ENCODE assay signal across 8 cellular contexts in genomic region chr20:53584550-53584913, GRCh38. TPM values are rescaled to one million over a fixed set of nuclear protein-coding genes. Genes with fewer than 3 reads are reported as not detected.
DNase-seq lines count a peak whose midpoint lies in the region; ATAC-seq, FAIRE-seq and TF ChIP-seq lines count a peak whose summit lies in the region.
"Not testable (repeated sequence)": the region's sequence is repeated elsewhere in the genome, so short reads cannot be mapped to it uniquely, and the experiment has no call there.

No MANE protein-coding gene starts in this region.

- not testable (repeated sequence) for H3K9me3 Mint-ChIP-seq in activated CD4-positive, alpha-beta T cell treated with anti-CD3 and anti-CD28 coated beads, Interleukin-2, amount 10 ng/mL, durations not matched to agents 7 days and 5 days; activated naive CD4-positive, alpha-beta T cell treated with anti-CD3 and anti-CD28 coated beads, Interleukin-2, amount 50 U/mL, for 72 hours; endodermal cell

- H3K9ac ChIP-seq in GM23248; endodermal cell (ENCODE audit: extremely low read depth, low read length, poor library complexity, severe bottlenecking); HepG2 (ENCODE audit: insufficient read depth, low read depth, low read length): not testable (repeated sequence)

- H3K4me1 ChIP-seq in ACC112 (ENCODE audit: control insufficient read depth, insufficient read depth, low read length, unreplicated experiment) (peaks cover 34% of the 10 kb centered on the region), GM23248 (ENCODE audit: insufficient read depth) (peaks cover 85% of the 10 kb centered on the region), PC-9 (replicated peaks; ENCODE audit: insufficient read depth) (peaks cover 100% of the 10 kb centered on the region), endodermal cell (ENCODE audit: control insufficient read depth, insufficient read depth, low read length) (peaks cover 25% of the 10 kb centered on the region), HepG2 (ENCODE audit: insufficient read depth, low read length) (peaks cover 98% of the 10 kb centered on the region), spleen (peaks cover 63 to 98% (median 88%) of the 10 kb centered on the region in 6 donors)

- POLR2A ChIA-PET in PC-9 (lab: Charles Lee; ENCODE audit: unreplicated experiment); activated CD4-positive, alpha-beta T cell treated with anti-CD3 and anti-CD28 coated beads, Interleukin-2, amount 10 ng/mL, durations not matched to agents 7 days and 5 days (lab: Charles Lee); HepG2 (lab: Yijun Ruan, JAX): not testable (repeated sequence)

- H3K27ac ChIP-seq in ACC112 (ENCODE audit: low read depth, low read length), result peak overlapping the region; percentile 90
- H3K27ac ChIP-seq in GM23248, result peak overlapping the region; percentile 95
- peak overlapping the region; percentile 91 for H3K27ac ChIP-seq in PC-9
- H3K27ac ChIP-seq in endodermal cell (ENCODE audit: low read depth, low read length), result not testable (repeated sequence)
- H3K27ac ChIP-seq in HepG2 (ENCODE audit: extremely low read length, insufficient read depth, low read length), result peak overlapping the region; percentile 60
- H3K27ac ChIP-seq in spleen, result peak overlapping the region in 7 of 8 donors; percentile 27 to 100 (median 99)

- H3K4me1 Mint-ChIP-seq in activated CD4-positive, alpha-beta T cell treated with anti-CD3 and anti-CD28 coated beads, Interleukin-2, amount 10 ng/mL, durations not matched to agents 7 days and 5 days, result peaks cover 86% of the 10 kb centered on the region
- peaks cover 74% of the 10 kb centered on the region for H3K4me1 Mint-ChIP-seq in endodermal cell

- H2AFZ ChIP-seq in ACC112 (ENCODE audit: low read length, unreplicated experiment); GM23248; PC-9; HepG2 (ENCODE audit: low read length): not testable (repeated sequence)

- peaks cover 79% of the 10 kb centered on the region for H3K79me2 ChIP-seq in ACC112 (ENCODE audit: control insufficient read depth, insufficient read depth, low read length, unreplicated experiment)
- peaks cover 98% of the 10 kb centered on the region for H3K79me2 ChIP-seq in GM23248 (ENCODE audit: insufficient read depth)
- H3K79me2 ChIP-seq in PC-9 (ENCODE audit: low read depth), result peaks cover 99% of the 10 kb centered on the region
- H3K79me2 ChIP-seq in HepG2 (ENCODE audit: insufficient read depth, low read length), result peaks cover 95% of the 10 kb centered on the region

- not testable (repeated sequence) for FAIRE-seq in HepG2 (lab: Jason Lieb, UNC)

- WGBS in GM23248 (ENCODE audit: low coverage in 1 of 2, low lambda C conversion rate in 2 of 2, missing lambda C conversion rate in 2 of 2), 2 experiments, result 79 to 80% methylated on average over 3 of the region's 3 CpGs
- WGBS in endodermal cell (ENCODE audit: insufficient coverage in 1 of 2, insufficient read length in 1 of 2), 2 experiments, result 62% methylated on average over 2 of the region's 3 CpGs; no CpG with 5 or more reads in 1 of the 2 experiments
- WGBS in HepG2 (ENCODE audit: low lambda C conversion rate), result 56% methylated on average over 3 of the region's 3 CpGs
- WGBS in spleen, 5 donors, result 40 to 65% (median 51%) methylated on average over 3 of the region's 3 CpGs

- H3K36me3 ChIP-seq in ACC112 (ENCODE audit: insufficient read depth, low read length) (peaks cover 26% of the 10 kb centered on the region), GM23248 (ENCODE audit: low read depth) (peaks cover 27% of the 10 kb centered on the region), PC-9 (ENCODE audit: low read depth) (peaks cover 51% of the 10 kb centered on the region), endodermal cell (ENCODE audit: control insufficient read depth, insufficient read depth, low read length) (peaks cover 34% of the 10 kb centered on the region), HepG2 (replicated peaks in 1 of 2; ENCODE audit: control insufficient read depth in 1 of 2, insufficient read depth in 2 of 2, low read length in 2 of 2) (peaks cover 25 to 30% of the 10 kb centered on the region in 2 experiments), spleen (peaks cover 0 to 33% (median 20%) of the 10 kb centered on the region in 6 donors)

- peaks cover 62% of the 10 kb centered on the region for H3K36me3 Mint-ChIP-seq in activated CD4-positive, alpha-beta T cell treated with anti-CD3 and anti-CD28 coated beads, Interleukin-2, amount 10 ng/mL, durations not matched to agents 7 days and 5 days (ENCODE audit: low read depth)
- H3K36me3 Mint-ChIP-seq in activated naive CD4-positive, alpha-beta T cell treated with anti-CD3 and anti-CD28 coated beads, Interleukin-2, amount 50 U/mL, for 72 hours, result peaks cover 29 to 36% of the 10 kb centered on the region in 2 donors
- H3K36me3 Mint-ChIP-seq in endodermal cell (ENCODE audit: low read depth), result peaks cover 33% of the 10 kb centered on the region

- H3K27ac Mint-ChIP-seq in activated CD4-positive, alpha-beta T cell treated with anti-CD3 and anti-CD28 coated beads, Interleukin-2, amount 10 ng/mL, durations not matched to agents 7 days and 5 days, result not testable (repeated sequence)
- peak overlapping the region; percentile 95 to 98 for H3K27ac Mint-ChIP-seq in activated naive CD4-positive, alpha-beta T cell treated with anti-CD3 and anti-CD28 coated beads, Interleukin-2, amount 50 U/mL, for 72 hours
- peak overlapping the region; percentile 10 for H3K27ac Mint-ChIP-seq in endodermal cell

- intact Hi-C loops in PC-9 (cut with micrococcal nuclease; ENCODE audit: unreplicated experiment); HepG2 (cut with micrococcal nuclease; ENCODE audit: unreplicated experiment); spleen (cut with DNase I; ENCODE audit: low total_unique reads): not testable (repeated sequence)

- not testable (repeated sequence) for TF ChIP-seq CTCF in PC-9 (conservative IDR thresholded peaks at IDR 0.05); endodermal cell (conservative IDR thresholded peaks at IDR 0.05); HepG2 (CRISPR knock-in tag; IDR thresholded peaks at IDR 0.05); spleen (IDR thresholded peaks at IDR 0.05 in 8 of 11, conservative IDR thresholded peaks at IDR 0.05 in 3 of 11)

- not testable (repeated sequence) for TF ChIP-seq EP300 in HepG2 (IDR thresholded peaks at IDR 0.05; ENCODE audit: low read depth in 2 of 2, low read length in 2 of 2); HepG2 (CRISPR knock-in tag; IDR thresholded peaks at IDR 0.05; ENCODE audit: borderline replicate concordance)

- not testable (repeated sequence) for TF ChIP-seq RAD21 in HepG2 (CRISPR knock-in tag; IDR thresholded peaks at IDR 0.05)

- TF ChIP-seq POLR2A in HepG2 (IDR thresholded peaks at IDR 0.05; ENCODE audit: insufficient read depth in 1 of 2, low read depth in 2 of 2, low read length in 2 of 2); spleen (IDR thresholded peaks at IDR 0.05): not testable (repeated sequence)

- ATAC-seq in activated naive CD4-positive, alpha-beta T cell treated with anti-CD3 and anti-CD28 coated beads, Interleukin-2, amount 50 U/mL, for 72 hours; HepG2: not testable (repeated sequence)

- not testable (repeated sequence) for DNase-seq in GM23248; PC-9; activated CD4-positive, alpha-beta T cell treated with anti-CD3 and anti-CD28 coated beads, Interleukin-2, amount 10 ng/mL, durations not matched to agents 7 days and 5 days; activated naive CD4-positive, alpha-beta T cell treated with anti-CD3 and anti-CD28 coated beads, Interleukin-2, amount 50 U/mL, for 72 hours (ENCODE audit: low spot score in 2 of 2); endodermal cell; HepG2 (ENCODE audit: low spot score); spleen

- H4K20me1 ChIP-seq in GM23248 (ENCODE audit: insufficient read depth); PC-9 (ENCODE audit: insufficient read depth); HepG2 (ENCODE audit: insufficient read depth, low read length): not testable (repeated sequence)

- H3K4me3 Mint-ChIP-seq in activated CD4-positive, alpha-beta T cell treated with anti-CD3 and anti-CD28 coated beads, Interleukin-2, amount 10 ng/mL, durations not matched to agents 7 days and 5 days, result peak overlapping the region; percentile 72
- not testable (repeated sequence) for H3K4me3 Mint-ChIP-seq in endodermal cell

- in situ Hi-C loops in GM23248 (cut with MboI), result loop anchor here (25.0 kb wide), 1 partner anchor 603 kb away; no protein-coding TSS in a partner anchor
- in situ Hi-C loops in HepG2 (cut with HindIII; ENCODE audit: extremely low pct_ligation_motif_present, low pct_unique_long_range_greater_than_20kb), result not testable (repeated sequence)

- H3K27me3 Mint-ChIP-seq in activated CD4-positive, alpha-beta T cell treated with anti-CD3 and anti-CD28 coated beads, Interleukin-2, amount 10 ng/mL, durations not matched to agents 7 days and 5 days; endodermal cell (ENCODE audit: insufficient read depth): not testable (repeated sequence)

- CTCF ChIA-PET in PC-9 (lab: Charles Lee); activated CD4-positive, alpha-beta T cell treated with anti-CD3 and anti-CD28 coated beads, Interleukin-2, amount 10 ng/mL, durations not matched to agents 7 days and 5 days (lab: Charles Lee); HepG2 (lab: Yijun Ruan, JAX; ENCODE audit: low intra/inter-chr PET ratio, low total read pairs): not testable (repeated sequence)

- peaks cover 68% of the 10 kb centered on the region for H3F3A ChIP-seq in GM23248 (ENCODE audit: insufficient read depth)
- H3F3A ChIP-seq in PC-9 (ENCODE audit: insufficient read depth, low read depth), result peaks cover 59% of the 10 kb centered on the region

- H3K9me2 ChIP-seq in GM23248 (ENCODE audit: insufficient read depth); PC-9 (ENCODE audit: insufficient read depth): not testable (repeated sequence)

- H3K27me3 ChIP-seq in ACC112 (ENCODE audit: insufficient read depth, low read length); GM23248 (replicated peaks; ENCODE audit: insufficient read depth); PC-9 (ENCODE audit: insufficient read depth, low read depth); endodermal cell (ENCODE audit: control insufficient read depth, insufficient read depth, low read length, poor library complexity, severe bottlenecking); HepG2 (ENCODE audit: control insufficient read depth in 1 of 2, insufficient read depth in 2 of 2, low read length in 2 of 2); spleen (replicated peaks in 1 of 7): not testable (repeated sequence)

- BruUV-seq in PC-9 (replicated peaks; lab: Mats Ljungman, UMichigan); HepG2 (replicated peaks; lab: Mats Ljungman, UMichigan): not testable (repeated sequence)

- not testable (repeated sequence) for H3K9me3 ChIP-seq in GM23248 (ENCODE audit: low read depth); PC-9 (ENCODE audit: insufficient read depth, low read depth); endodermal cell (ENCODE audit: control insufficient read depth, low read length); HepG2 (ENCODE audit: low read length); spleen

- H3K4me3 ChIP-seq in ACC112 (ENCODE audit: low read depth, low read length); GM23248; HepG2 (replicated peaks in 1 of 3; ENCODE audit: insufficient read depth in 1 of 3, low read depth in 2 of 3, low read length in 3 of 3); spleen: not testable (repeated sequence)
- peak overlapping the region; percentile 18; the same call in 1 of the 2 replicates for H3K4me3 ChIP-seq in PC-9
- peak overlapping the region; percentile 45 for H3K4me3 ChIP-seq in endodermal cell (ENCODE audit: low read length)

- H3K4me2 ChIP-seq in GM23248 (ENCODE audit: unreplicated experiment), result not testable (repeated sequence)
- H3K4me2 ChIP-seq in PC-9 (peak overlapping the region; percentile 63), HepG2 (ENCODE audit: low read depth, low read length) (peak overlapping the region; percentile 19)

RNA-seq across cellular contexts. Expression of gene ZNF217, which starts 9.1 kb away (rescaled TPM):
- total RNA-seq in GM23248 (2014; rRNA removed; shearing (Covaris generic)), result 18.1 and 23.5 TPM in 2 replicates
- polyA plus RNA-seq in GM23248 (2016; fragmentation: Nextera tagmentation; extraction: Ambion mirVana) (8.9 and 10.4 TPM in 2 replicates), HepG2 (2011; rRNA removed) (22.3 and 23.7 TPM in 2 replicates), spleen (10 to 100 TPM; 15.1 to 20.4 (median 15.3) TPM)
- total RNA-seq in PC-9 (2021) (63.8 and 67.3 TPM in 2 replicates), endodermal cell (100 to 1,000 TPM; 100 to 123 TPM), HepG2 (2016; rRNA removed; fragmentation: Illumina TruSeq; extraction: Trizol) (29.8 and 65.0 TPM in 2 replicates), spleen (10 to 100 TPM; 58.7 to 90.1 (median 87.5) TPM)
- total RNA-seq in activated CD4-positive, alpha-beta T cell treated with anti-CD3 and anti-CD28 coated beads, Interleukin-2, amount 10 ng/mL, durations not matched to agents 7 days and 5 days, result 10 to 100 TPM; 97.5 to 99.7 TPM
- 10 to 100 TPM; 58.6 to 62.0 TPM for total RNA-seq in activated naive CD4-positive, alpha-beta T cell treated with anti-CD3 and anti-CD28 coated beads, Interleukin-2, amount 50 U/mL, for 72 hours
- polyA plus RNA-seq in endodermal cell (2013, experiment 1 of 2), result 45.7 TPM
- 46.1 TPM for polyA plus RNA-seq in endodermal cell (2013, experiment 2 of 2)
- total RNA-seq in HepG2 (2016; cell fraction: cytosol; rRNA removed; fragmentation: Illumina TruSeq; extraction: Trizol; ENCODE audit: low read depth), result 3.8 and 3.9 TPM in 2 replicates
- 30.1 and 52.5 TPM in 2 replicates for total RNA-seq in HepG2 (2016; cell fraction: insoluble cytoplasmic fraction; rRNA removed; fragmentation: Illumina TruSeq; extraction: Trizol)
- 17.5 and 18.9 TPM in 2 replicates for total RNA-seq in HepG2 (2016; cell fraction: membrane; rRNA removed; fragmentation: Illumina TruSeq; extraction: Trizol)
- 46.4 and 49.3 TPM in 2 replicates for total RNA-seq in HepG2 (2016; cell fraction: nucleus; rRNA removed; fragmentation: Illumina TruSeq; extraction: Trizol)
- polyA plus RNA-seq in HepG2 (2011; cell fraction: cytosol; rRNA removed), result 16.1 and 20.6 TPM in 2 replicates
- polyA plus RNA-seq in HepG2 (2011; cell fraction: nucleus; rRNA removed), result 28.1 and 34.2 TPM in 2 replicates
- polyA plus RNA-seq in HepG2 (2012), result 30.6 and 41.2 TPM in 2 replicates
- polyA plus RNA-seq in HepG2 (2016; cell fraction: cytosol; fragmentation: Illumina TruSeq; extraction: Trizol; ENCODE audit: low read depth), result 0.85 and 1.1 TPM in 2 replicates
- polyA plus RNA-seq in HepG2 (2016; cell fraction: insoluble cytoplasmic fraction; fragmentation: Illumina TruSeq; extraction: Trizol; ENCODE audit: low read depth), result 50.4 and 54.5 TPM in 2 replicates
- polyA plus RNA-seq in HepG2 (2016; cell fraction: membrane; fragmentation: Illumina TruSeq; extraction: Trizol; ENCODE audit: low read depth), result 5.7 and 6.3 TPM in 2 replicates
- 66.7 and 71.5 TPM in 2 replicates for polyA plus RNA-seq in HepG2 (2016; cell fraction: nucleus; fragmentation: Illumina TruSeq; extraction: Trizol; ENCODE audit: insufficient read depth, low read depth)
- polyA minus RNA-seq in HepG2 (2011; rRNA and poly(A)+ RNA removed; ENCODE audit: low replicate concordance), result 13.5 and 82.3 TPM in 2 replicates
- polyA minus RNA-seq in HepG2 (2011; cell fraction: cytosol; rRNA and poly(A)+ RNA removed), result 62.7 and 65.9 TPM in 2 replicates
- polyA minus RNA-seq in HepG2 (2011; cell fraction: nucleus; rRNA and poly(A)+ RNA removed), result 63.2 and 86.3 TPM in 2 replicates
